1 cellular context compared by ENCODE assay signal in genomic region chr17:3647251-3647650, GRCh38.
TF ChIP-seq lines count a peak whose summit lies in the region.

No MANE protein-coding gene starts in this region.

TF ChIP-seq in GM23338, 12 proteins besides CTCF, POLR2A, EP300 and RAD21 (continued from another document):
- no peak for TF ChIP-seq REST (IDR thresholded peaks at IDR 0.05; ENCODE audit: unreplicated experiment)
- TF ChIP-seq ZNF462 (CRISPR knock-in tag; IDR thresholded peaks at IDR 0.05), result no peak
- no peak for TF ChIP-seq EZH2phosphoT487 (IDR thresholded peaks at IDR 0.05; ENCODE audit: unreplicated experiment)
- no peak for TF ChIP-seq JUNB (IDR thresholded peaks at IDR 0.05; ENCODE audit: unreplicated experiment)
- no peak for TF ChIP-seq EZH2 (IDR thresholded peaks at IDR 0.05; ENCODE audit: low read depth, unreplicated experiment)
- no peak for TF ChIP-seq ZNF114 (CRISPR knock-in tag; IDR thresholded peaks at IDR 0.05)
